Comparison of ENCODE assay signal across 1 cellular context in the genomic region with DNA sequence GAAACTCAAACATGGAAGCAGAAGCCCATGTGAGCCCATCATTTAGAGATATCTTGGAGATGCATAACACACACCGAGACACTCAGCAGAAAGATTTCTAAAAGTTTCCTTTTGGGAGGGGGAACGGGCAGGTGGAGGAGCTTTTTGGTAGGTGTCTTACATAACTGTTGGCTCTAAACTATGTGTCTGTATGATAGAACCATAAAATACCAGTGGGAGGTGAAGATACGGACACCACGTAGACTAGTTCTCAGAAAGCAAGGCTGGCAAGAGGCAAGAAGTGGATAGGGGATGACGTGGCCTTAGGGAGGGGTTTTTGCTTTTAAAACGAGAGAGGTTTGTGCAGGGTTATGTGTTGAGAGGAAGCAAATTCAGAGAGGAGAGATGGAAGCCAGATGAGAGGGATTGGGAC.
TF ChIP-seq lines count a peak whose summit lies in the region.

No MANE protein-coding gene starts in this region.

TF ChIP-seq in K562, 482 proteins besides CTCF, POLR2A, EP300 and RAD21 (continued from another document and continues in another):
- TF ChIP-seq, protein P1, sequence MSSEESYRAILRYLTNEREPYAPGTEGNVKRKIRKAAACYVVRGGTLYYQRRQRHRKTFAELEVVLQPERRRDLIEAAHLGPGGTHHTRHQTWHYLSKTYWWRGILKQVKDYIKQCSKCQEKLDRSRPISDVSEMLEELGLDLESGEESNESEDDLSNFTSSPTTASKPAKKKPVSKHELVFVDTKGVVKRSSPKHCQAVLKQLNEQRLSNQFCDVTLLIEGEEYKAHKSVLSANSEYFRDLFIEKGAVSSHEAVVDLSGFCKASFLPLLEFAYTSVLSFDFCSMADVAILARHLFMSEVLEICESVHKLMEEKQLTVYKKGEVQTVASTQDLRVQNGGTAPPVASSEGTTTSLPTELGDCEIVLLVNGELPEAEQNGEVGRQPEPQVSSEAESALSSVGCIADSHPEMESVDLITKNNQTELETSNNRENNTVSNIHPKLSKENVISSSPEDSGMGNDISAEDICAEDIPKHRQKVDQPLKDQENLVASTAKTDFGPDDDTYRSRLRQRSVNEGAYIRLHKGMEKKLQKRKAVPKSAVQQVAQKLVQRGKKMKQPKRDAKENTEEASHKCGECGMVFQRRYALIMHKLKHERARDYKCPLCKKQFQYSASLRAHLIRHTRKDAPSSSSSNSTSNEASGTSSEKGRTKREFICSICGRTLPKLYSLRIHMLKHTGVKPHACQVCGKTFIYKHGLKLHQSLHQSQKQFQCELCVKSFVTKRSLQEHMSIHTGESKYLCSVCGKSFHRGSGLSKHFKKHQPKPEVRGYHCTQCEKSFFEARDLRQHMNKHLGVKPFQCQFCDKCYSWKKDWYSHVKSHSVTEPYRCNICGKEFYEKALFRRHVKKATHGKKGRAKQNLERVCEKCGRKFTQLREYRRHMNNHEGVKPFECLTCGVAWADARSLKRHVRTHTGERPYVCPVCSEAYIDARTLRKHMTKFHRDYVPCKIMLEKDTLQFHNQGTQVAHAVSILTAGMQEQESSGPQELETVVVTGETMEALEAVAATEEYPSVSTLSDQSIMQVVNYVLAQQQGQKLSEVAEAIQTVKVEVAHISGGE (CRISPR knock-in tag; IDR thresholded peaks at IDR 0.05): no peak
- no peak; the same call in 1 of the 2 replicates for TF ChIP-seq JUN (IDR thresholded peaks at IDR 0.05; ENCODE audit: borderline replicate concordance, low read depth, low read length)
- TF ChIP-seq JUN (CRISPR knock-in tag; IDR thresholded peaks at IDR 0.05; ENCODE audit: borderline replicate concordance): no peak
- no peak for TF ChIP-seq SRF (CRISPR knock-in tag; IDR thresholded peaks at IDR 0.05)
- peak; percentile 74 for TF ChIP-seq EHMT2 (IDR thresholded peaks at IDR 0.05)
- no peak for TF ChIP-seq BDP1 (IDR thresholded peaks at IDR 0.05; ENCODE audit: insufficient read depth, insufficient read length)
- TF ChIP-seq, protein P2, sequence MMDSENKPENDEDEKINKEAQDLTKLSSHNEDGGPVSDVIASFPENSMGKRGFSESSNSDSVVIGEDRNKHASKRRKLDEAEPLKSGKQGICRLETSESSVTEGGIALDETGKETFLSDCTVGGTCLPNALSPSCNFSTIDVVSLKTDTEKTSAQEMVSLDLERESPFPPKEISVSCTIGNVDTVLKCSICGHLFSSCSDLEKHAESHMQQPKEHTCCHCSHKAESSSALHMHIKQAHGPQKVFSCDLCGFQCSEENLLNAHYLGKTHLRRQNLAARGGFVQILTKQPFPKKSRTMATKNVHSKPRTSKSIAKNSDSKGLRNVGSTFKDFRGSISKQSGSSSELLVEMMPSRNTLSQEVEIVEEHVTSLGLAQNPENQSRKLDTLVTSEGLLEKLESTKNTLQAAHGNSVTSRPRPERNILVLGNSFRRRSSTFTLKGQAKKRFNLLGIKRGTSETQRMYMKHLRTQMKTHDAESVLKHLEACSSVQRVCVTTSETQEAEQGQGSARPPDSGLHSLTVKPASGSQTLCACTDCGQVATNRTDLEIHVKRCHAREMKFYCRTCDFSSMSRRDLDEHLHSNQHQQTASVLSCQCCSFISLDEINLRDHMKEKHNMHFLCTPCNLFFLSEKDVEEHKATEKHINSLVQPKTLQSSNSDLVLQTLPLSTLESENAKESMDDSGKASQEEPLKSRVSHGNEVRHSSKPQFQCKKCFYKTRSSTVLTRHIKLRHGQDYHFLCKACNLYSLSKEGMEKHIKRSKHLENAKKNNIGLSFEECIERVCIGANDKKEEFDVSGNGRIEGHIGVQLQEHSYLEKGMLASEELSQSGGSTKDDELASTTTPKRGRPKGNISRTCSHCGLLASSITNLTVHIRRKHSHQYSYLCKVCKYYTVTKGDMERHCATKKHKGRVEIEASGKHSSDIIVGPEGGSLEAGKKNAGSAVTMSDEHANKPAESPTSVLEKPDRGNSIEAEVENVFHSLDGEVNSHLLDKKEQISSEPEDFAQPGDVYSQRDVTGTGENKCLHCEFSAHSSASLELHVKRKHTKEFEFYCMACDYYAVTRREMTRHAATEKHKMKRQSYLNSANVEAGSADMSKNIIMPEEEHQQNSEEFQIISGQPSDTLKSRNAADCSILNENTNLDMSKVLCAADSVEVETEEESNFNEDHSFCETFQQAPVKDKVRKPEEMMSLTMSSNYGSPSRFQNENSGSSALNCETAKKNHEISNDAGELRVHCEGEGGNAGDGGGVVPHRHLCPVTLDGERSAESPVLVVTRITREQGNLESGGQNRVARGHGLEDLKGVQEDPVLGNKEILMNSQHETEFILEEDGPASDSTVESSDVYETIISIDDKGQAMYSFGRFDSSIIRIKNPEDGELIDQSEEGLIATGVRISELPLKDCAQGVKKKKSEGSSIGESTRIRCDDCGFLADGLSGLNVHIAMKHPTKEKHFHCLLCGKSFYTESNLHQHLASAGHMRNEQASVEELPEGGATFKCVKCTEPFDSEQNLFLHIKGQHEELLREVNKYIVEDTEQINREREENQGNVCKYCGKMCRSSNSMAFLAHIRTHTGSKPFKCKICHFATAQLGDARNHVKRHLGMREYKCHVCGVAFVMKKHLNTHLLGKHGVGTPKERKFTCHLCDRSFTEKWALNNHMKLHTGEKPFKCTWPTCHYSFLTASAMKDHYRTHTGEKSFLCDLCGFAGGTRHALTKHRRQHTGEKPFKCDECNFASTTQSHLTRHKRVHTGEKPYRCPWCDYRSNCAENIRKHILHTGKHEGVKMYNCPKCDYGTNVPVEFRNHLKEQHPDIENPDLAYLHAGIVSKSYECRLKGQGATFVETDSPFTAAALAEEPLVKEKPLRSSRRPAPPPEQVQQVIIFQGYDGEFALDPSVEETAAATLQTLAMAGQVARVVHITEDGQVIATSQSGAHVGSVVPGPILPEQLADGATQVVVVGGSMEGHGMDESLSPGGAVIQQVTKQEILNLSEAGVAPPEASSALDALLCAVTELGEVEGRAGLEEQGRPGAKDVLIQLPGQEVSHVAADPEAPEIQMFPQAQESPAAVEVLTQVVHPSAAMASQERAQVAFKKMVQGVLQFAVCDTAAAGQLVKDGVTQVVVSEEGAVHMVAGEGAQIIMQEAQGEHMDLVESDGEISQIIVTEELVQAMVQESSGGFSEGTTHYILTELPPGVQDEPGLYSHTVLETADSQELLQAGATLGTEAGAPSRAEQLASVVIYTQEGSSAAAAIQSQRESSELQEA (IDR thresholded peaks at IDR 0.05; ENCODE audit: low read depth): no peak
- TF ChIP-seq, protein P3, sequence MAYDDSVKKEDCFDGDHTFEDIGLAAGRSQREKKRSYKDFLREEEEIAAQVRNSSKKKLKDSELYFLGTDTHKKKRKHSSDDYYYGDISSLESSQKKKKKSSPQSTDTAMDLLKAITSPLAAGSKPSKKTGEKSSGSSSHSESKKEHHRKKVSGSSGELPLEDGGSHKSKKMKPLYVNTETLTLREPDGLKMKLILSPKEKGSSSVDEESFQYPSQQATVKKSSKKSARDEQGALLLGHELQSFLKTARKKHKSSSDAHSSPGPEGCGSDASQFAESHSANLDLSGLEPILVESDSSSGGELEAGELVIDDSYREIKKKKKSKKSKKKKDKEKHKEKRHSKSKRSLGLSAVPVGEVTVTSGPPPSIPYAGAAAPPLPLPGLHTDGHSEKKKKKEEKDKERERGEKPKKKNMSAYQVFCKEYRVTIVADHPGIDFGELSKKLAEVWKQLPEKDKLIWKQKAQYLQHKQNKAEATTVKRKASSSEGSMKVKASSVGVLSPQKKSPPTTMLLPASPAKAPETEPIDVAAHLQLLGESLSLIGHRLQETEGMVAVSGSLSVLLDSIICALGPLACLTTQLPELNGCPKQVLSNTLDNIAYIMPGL (CRISPR knock-in tag; IDR thresholded peaks at IDR 0.05): no peak
- peak; percentile 52 for TF ChIP-seq MTA2 (IDR thresholded peaks at IDR 0.05; ENCODE audit: low read depth)
- TF ChIP-seq ZNF436 (CRISPR knock-in tag; IDR thresholded peaks at IDR 0.05): no peak
- no peak for TF ChIP-seq TAF7 (tag; IDR thresholded peaks at IDR 0.05)
- TF ChIP-seq, protein P4, sequence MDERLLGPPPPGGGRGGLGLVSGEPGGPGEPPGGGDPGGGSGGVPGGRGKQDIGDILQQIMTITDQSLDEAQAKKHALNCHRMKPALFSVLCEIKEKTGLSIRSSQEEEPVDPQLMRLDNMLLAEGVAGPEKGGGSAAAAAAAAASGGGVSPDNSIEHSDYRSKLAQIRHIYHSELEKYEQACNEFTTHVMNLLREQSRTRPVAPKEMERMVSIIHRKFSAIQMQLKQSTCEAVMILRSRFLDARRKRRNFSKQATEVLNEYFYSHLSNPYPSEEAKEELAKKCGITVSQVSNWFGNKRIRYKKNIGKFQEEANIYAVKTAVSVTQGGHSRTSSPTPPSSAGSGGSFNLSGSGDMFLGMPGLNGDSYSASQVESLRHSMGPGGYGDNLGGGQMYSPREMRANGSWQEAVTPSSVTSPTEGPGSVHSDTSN (CRISPR knock-in tag; IDR thresholded peaks at IDR 0.05; ENCODE audit: low read depth): no peak
- TF ChIP-seq, protein P4 (tag; conservative IDR thresholded peaks at IDR 0.05; ENCODE audit: low read depth): no peak
- TF ChIP-seq, protein P5, sequence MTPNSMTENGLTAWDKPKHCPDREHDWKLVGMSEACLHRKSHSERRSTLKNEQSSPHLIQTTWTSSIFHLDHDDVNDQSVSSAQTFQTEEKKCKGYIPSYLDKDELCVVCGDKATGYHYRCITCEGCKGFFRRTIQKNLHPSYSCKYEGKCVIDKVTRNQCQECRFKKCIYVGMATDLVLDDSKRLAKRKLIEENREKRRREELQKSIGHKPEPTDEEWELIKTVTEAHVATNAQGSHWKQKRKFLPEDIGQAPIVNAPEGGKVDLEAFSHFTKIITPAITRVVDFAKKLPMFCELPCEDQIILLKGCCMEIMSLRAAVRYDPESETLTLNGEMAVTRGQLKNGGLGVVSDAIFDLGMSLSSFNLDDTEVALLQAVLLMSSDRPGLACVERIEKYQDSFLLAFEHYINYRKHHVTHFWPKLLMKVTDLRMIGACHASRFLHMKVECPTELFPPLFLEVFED (CRISPR knock-in tag; conservative IDR thresholded peaks at IDR 0.05): no peak
- TF ChIP-seq ATF7 (IDR thresholded peaks at IDR 0.05): peak; percentile 56; the same call in 1 of the 2 replicates
- TF ChIP-seq, protein P6, sequence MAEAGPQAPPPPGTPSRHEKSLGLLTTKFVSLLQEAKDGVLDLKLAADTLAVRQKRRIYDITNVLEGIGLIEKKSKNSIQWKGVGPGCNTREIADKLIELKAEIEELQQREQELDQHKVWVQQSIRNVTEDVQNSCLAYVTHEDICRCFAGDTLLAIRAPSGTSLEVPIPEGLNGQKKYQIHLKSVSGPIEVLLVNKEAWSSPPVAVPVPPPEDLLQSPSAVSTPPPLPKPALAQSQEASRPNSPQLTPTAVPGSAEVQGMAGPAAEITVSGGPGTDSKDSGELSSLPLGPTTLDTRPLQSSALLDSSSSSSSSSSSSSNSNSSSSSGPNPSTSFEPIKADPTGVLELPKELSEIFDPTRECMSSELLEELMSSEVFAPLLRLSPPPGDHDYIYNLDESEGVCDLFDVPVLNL (CRISPR knock-in tag; IDR thresholded peaks at IDR 0.05; ENCODE audit: low read depth): no peak
- no peak for TF ChIP-seq PTRF (tag; IDR thresholded peaks at IDR 0.05)
- no peak for TF ChIP-seq DMBX1 (CRISPR knock-in tag; IDR thresholded peaks at IDR 0.05; ENCODE audit: borderline replicate concordance)
- TF ChIP-seq POLR2AphosphoS5 (IDR thresholded peaks at IDR 0.05; ENCODE audit: control insufficient read depth, insufficient read depth, low read depth, low read length): peak; percentile 61; the same call in 1 of the 2 replicates
- no peak for TF ChIP-seq GABPB1 (CRISPR knock-in tag; IDR thresholded peaks at IDR 0.05)
- TF ChIP-seq BRD9 (IDR thresholded peaks at IDR 0.05; ENCODE audit: low read depth, partially characterized antibody): peak; percentile 27
- no peak for TF ChIP-seq ZNF764 (CRISPR knock-in tag; IDR thresholded peaks at IDR 0.05; ENCODE audit: low read depth)
- peak; percentile 81 for TF ChIP-seq CREM (IDR thresholded peaks at IDR 0.05; ENCODE audit: low read depth)
- TF ChIP-seq HNRNPLL (IDR thresholded peaks at IDR 0.05; ENCODE audit: low read depth, low read length, poor library complexity, severe bottlenecking): peak; percentile 71
- peak; percentile 46; the same call in 1 of the 2 replicates for TF ChIP-seq GATAD2A (IDR thresholded peaks at IDR 0.05)
- TF ChIP-seq, protein P7, sequence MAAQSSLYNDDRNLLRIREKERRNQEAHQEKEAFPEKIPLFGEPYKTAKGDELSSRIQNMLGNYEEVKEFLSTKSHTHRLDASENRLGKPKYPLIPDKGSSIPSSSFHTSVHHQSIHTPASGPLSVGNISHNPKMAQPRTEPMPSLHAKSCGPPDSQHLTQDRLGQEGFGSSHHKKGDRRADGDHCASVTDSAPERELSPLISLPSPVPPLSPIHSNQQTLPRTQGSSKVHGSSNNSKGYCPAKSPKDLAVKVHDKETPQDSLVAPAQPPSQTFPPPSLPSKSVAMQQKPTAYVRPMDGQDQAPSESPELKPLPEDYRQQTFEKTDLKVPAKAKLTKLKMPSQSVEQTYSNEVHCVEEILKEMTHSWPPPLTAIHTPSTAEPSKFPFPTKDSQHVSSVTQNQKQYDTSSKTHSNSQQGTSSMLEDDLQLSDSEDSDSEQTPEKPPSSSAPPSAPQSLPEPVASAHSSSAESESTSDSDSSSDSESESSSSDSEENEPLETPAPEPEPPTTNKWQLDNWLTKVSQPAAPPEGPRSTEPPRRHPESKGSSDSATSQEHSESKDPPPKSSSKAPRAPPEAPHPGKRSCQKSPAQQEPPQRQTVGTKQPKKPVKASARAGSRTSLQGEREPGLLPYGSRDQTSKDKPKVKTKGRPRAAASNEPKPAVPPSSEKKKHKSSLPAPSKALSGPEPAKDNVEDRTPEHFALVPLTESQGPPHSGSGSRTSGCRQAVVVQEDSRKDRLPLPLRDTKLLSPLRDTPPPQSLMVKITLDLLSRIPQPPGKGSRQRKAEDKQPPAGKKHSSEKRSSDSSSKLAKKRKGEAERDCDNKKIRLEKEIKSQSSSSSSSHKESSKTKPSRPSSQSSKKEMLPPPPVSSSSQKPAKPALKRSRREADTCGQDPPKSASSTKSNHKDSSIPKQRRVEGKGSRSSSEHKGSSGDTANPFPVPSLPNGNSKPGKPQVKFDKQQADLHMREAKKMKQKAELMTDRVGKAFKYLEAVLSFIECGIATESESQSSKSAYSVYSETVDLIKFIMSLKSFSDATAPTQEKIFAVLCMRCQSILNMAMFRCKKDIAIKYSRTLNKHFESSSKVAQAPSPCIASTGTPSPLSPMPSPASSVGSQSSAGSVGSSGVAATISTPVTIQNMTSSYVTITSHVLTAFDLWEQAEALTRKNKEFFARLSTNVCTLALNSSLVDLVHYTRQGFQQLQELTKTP (IDR thresholded peaks at IDR 0.05; ENCODE audit: low read depth in 1 of 2, partially characterized antibody in 2 of 2): peak in 1 of 2 experiments; percentile 25
- TF ChIP-seq BCL6 (CRISPR knock-in tag; IDR thresholded peaks at IDR 0.05): no peak
- TF ChIP-seq, protein P8, sequence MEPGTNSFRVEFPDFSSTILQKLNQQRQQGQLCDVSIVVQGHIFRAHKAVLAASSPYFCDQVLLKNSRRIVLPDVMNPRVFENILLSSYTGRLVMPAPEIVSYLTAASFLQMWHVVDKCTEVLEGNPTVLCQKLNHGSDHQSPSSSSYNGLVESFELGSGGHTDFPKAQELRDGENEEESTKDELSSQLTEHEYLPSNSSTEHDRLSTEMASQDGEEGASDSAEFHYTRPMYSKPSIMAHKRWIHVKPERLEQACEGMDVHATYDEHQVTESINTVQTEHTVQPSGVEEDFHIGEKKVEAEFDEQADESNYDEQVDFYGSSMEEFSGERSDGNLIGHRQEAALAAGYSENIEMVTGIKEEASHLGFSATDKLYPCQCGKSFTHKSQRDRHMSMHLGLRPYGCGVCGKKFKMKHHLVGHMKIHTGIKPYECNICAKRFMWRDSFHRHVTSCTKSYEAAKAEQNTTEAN (CRISPR knock-in tag; IDR thresholded peaks at IDR 0.05): no peak
- no peak for TF ChIP-seq XRCC5 (IDR thresholded peaks at IDR 0.05; ENCODE audit: low read depth, low read length)
